In genomic region chr1:9079980-9080703, GRCh38 we compare ENCODE assay signal across 16 cellular contexts. TPM values are rescaled to one million over a fixed set of nuclear protein-coding genes. Genes with fewer than 3 reads are reported as not detected.
DNase-seq lines count a peak whose midpoint lies in the region; ATAC-seq and TF ChIP-seq lines count a peak whose summit lies in the region.
"Had no signal": no experiment of that assay in that cellular context is flagged by ENCODE, and none has a peak within 500 bp of the region (broad histone marks: within the 10 kb centered on the region; RNA-seq: fewer than 3 reads in every experiment).

No MANE protein-coding gene starts in this region.

- no peak overlapping the region for H3K27ac Mint-ChIP-seq in activated T-cell treated with anti-CD3 and anti-CD28 coated beads, Interleukin-2, amount 50 U/mL, for 72 hours
- H3K27ac Mint-ChIP-seq: CD4-positive, CD25-positive, alpha-beta regulatory T cell; GM23338 had no signal

- H3K18ac ChIP-seq in neuronal stem cell (ENCODE audit: low read length): no peak overlapping the region

- WGBS in neuronal stem cell (ENCODE audit: extremely low coverage in 2 of 2, insufficient read length in 2 of 2, insufficient replicate concordance in 1 of 2), 2 donors: no CpG with 5 or more reads among the region's 12 CpGs

- H3K4me3 Mint-ChIP-seq in activated T-cell treated with anti-CD3 and anti-CD28 coated beads, Interleukin-2, amount 50 U/mL, for 72 hours: no peak overlapping the region
- H3K4me3 Mint-ChIP-seq: CD4-positive, CD25-positive, alpha-beta regulatory T cell; GM23338 had no signal

- H3K4ac ChIP-seq in neuronal stem cell (ENCODE audit: low read length): no peak overlapping the region

- H2BK15ac ChIP-seq in neuronal stem cell (ENCODE audit: low read length): no peak overlapping the region

- no peak overlapping the region for H3K14ac ChIP-seq in neuronal stem cell (ENCODE audit: low read length)

- H3K4me2 ChIP-seq in neuronal stem cell (ENCODE audit: insufficient read depth, low read length, poor library complexity, severe bottlenecking): no peak overlapping the region
- H3K4me2 ChIP-seq: GM23338 had no signal

- H2BK5ac ChIP-seq in neuronal stem cell (ENCODE audit: low read length): no peak overlapping the region

- H3K27me3 ChIP-seq in neuronal stem cell (ENCODE audit: control insufficient read depth in 3 of 3, insufficient read depth in 3 of 3, low read depth in 1 of 3, low read length in 3 of 3): no peaks in the 10 kb centered on the region
- H3K27me3 ChIP-seq: SJSA1 had no signal

- H3K79me1 ChIP-seq in neuronal stem cell (ENCODE audit: low read depth, low read length): no peaks in the 10 kb centered on the region

- TF ChIP-seq CTCF in mucosa of descending colon (IDR thresholded peaks at IDR 0.05): no peak

- no peak overlapping the region for H4K8ac ChIP-seq in neuronal stem cell (ENCODE audit: low read depth, low read length)

- H3K4me1 Mint-ChIP-seq in activated T-cell treated with anti-CD3 and anti-CD28 coated beads, Interleukin-2, amount 50 U/mL, for 72 hours (ENCODE audit: low read depth): peaks cover 29% of the 10 kb centered on the region

- no peaks in the 10 kb centered on the region for H3K36me3 ChIP-seq in mucosa of descending colon (ENCODE audit: low read depth)
- no peaks in the 10 kb centered on the region for H3K36me3 ChIP-seq in neuronal stem cell (replicated peaks in 1 of 2; ENCODE audit: control insufficient read depth in 2 of 2, insufficient read depth in 2 of 2, low read length in 2 of 2)
- H3K36me3 ChIP-seq: SJSA1 had no signal

- H2AK5ac ChIP-seq in neuronal stem cell (ENCODE audit: low read depth, low read length): no peak overlapping the region

- H3K9me3 ChIP-seq in mucosa of descending colon: no peaks in the 10 kb centered on the region
- H3K9me3 ChIP-seq in neuronal stem cell (replicated peaks in 1 of 2; ENCODE audit: control insufficient read depth in 2 of 2, insufficient read depth in 1 of 2, low read depth in 1 of 2, low read length in 2 of 2): no peaks in the 10 kb centered on the region
- H3K9me3 ChIP-seq: SJSA1 had no signal

- H2BK120ac ChIP-seq in neuronal stem cell (ENCODE audit: low read depth, low read length): no peak overlapping the region

- no peak for DNase-seq in epithelial cell of prostate (ENCODE audit: low read depth, low spot score)
- DNase-seq in mucosa of descending colon: no peak
- DNase-seq in ACHN: no peak
- DNase-seq in neuronal stem cell (ENCODE audit: low spot score): no peak
- DNase-seq in activated T-cell treated with anti-CD3 and anti-CD28 coated beads, Interleukin-2, amount 50 U/mL, for 72 hours: no peak
- DNase-seq: activated effector memory CD4-positive, alpha-beta T cell treated with Interleukin-2 at 50 U/mL for 16 hours; NCI-H1417 treated with DMSO at 0.1 percent for 48 hours; NCI-H526 treated with DMSO at 0.1 percent for 48 hours had no signal

- no peak overlapping the region for H3K9ac ChIP-seq in neuronal stem cell (ENCODE audit: low read depth, low read length, poor library complexity)

- intact Hi-C loops in mucosa of descending colon (cut with DNase I, micrococcal nuclease): no loop called here

- H3K23ac ChIP-seq in neuronal stem cell (ENCODE audit: low read depth, low read length, poor library complexity): no peak overlapping the region

- H3K4me3 ChIP-seq in mucosa of descending colon: no peak overlapping the region
- H3K4me3 ChIP-seq in neuronal stem cell (ENCODE audit: low read length in 2 of 2): no peak overlapping the region
- H3K4me3 ChIP-seq: GM23338, SJSA1 had no signal

- H3K27me3 Mint-ChIP-seq in activated T-cell treated with anti-CD3 and anti-CD28 coated beads, Interleukin-2, amount 50 U/mL, for 72 hours (ENCODE audit: low read depth): peaks cover 34% of the 10 kb centered on the region

- H3K36me3 Mint-ChIP-seq in activated T-cell treated with anti-CD3 and anti-CD28 coated beads, Interleukin-2, amount 50 U/mL, for 72 hours (ENCODE audit: insufficient read depth in 2 of 2): no peaks in the 10 kb centered on the region
- H3K36me3 Mint-ChIP-seq: CD4-positive, CD25-positive, alpha-beta regulatory T cell had no signal

- H3K9me3 Mint-ChIP-seq in activated T-cell treated with anti-CD3 and anti-CD28 coated beads, Interleukin-2, amount 50 U/mL, for 72 hours: no peaks in the 10 kb centered on the region
- H3K9me3 Mint-ChIP-seq: CD4-positive, CD25-positive, alpha-beta regulatory T cell; GM23338 had no signal

- no peak overlapping the region for H4K91ac ChIP-seq in neuronal stem cell (ENCODE audit: low read depth, low read length, poor library complexity)

- H3K4me1 ChIP-seq in mucosa of descending colon (ENCODE audit: low read depth): peaks cover 16% of the 10 kb centered on the region
- peaks cover 0 to 3% of the 10 kb centered on the region in 2 donors for H3K4me1 ChIP-seq in neuronal stem cell (ENCODE audit: control insufficient read depth in 2 of 2, insufficient read depth in 1 of 2, low read depth in 1 of 2, low read length in 2 of 2)

- in situ Hi-C loops in ACHN (cut with HindIII; ENCODE audit: low pct_ligation_motif_present, low pct_unique_long_range_greater_than_20kb, low sequenced_read_pairs): no loop called here

- ATAC-seq in GM18517 (IDR thresholded peaks at IDR 0.05; ENCODE audit: unreplicated experiment) (peak; percentile 52), GM21515 (IDR thresholded peaks at IDR 0.05; ENCODE audit: unreplicated experiment) (peak; percentile 46), HG03175 (IDR thresholded peaks at IDR 0.05; ENCODE audit: unreplicated experiment) (peak; percentile 48), mucosa of descending colon (no peak)
- no peak for ATAC-seq in activated T-cell treated with anti-CD3 and anti-CD28 coated beads, Interleukin-2, amount 50 U/mL, for 72 hours (replicated peaks in 1 of 2)
- ATAC-seq: activated CD4-positive, CD25-positive, alpha-beta regulatory T cell treated with anti-CD3 and anti-CD28 coated beads, Interleukin-2, amount 50 U/mL, for 24 hours; GM23338 had no signal

- H2BK12ac ChIP-seq in neuronal stem cell (ENCODE audit: low read length): no peak overlapping the region

- H3K27ac ChIP-seq in epithelial cell of prostate (peak overlapping the region; percentile 28), neuronal stem cell (replicated peaks; ENCODE audit: low read length) (no peak overlapping the region)
- H3K27ac ChIP-seq: SJSA1 had no signal

- H2AFZ ChIP-seq in neuronal stem cell (ENCODE audit: low read length): no peak overlapping the region

RNA-seq across cellular contexts. Expression of gene SLC2A5, which starts 10.7 kb away (rescaled TPM):
- 10 to 100 TPM in 1 of 3 donors, 1 to 10 TPM in 2; 4.4 to 34.5 (median 7.8) TPM for total RNA-seq in mucosa of descending colon
- polyA plus RNA-seq in neuronal stem cell (2013, experiment 1 of 2): not detected
- not detected for polyA plus RNA-seq in neuronal stem cell (2013, experiment 2 of 2)
- not detected for total RNA-seq in activated T-cell treated with anti-CD3 and anti-CD28 coated beads, Interleukin-2, amount 50 U/mL, for 72 hours
- total RNA-seq: SJSA1 had no signal
- polyA plus RNA-seq: GM23338 had no signal

RNA-seq across cellular contexts. Expression of gene GPR157, which starts 48.8 kb away (rescaled TPM):
- total RNA-seq in mucosa of descending colon: 1 to 10 TPM; 7.0 to 8.7 (median 8.1) TPM
- polyA plus RNA-seq in neuronal stem cell (2013, experiment 1 of 2): 2.3 TPM
- 6.1 TPM for polyA plus RNA-seq in neuronal stem cell (2013, experiment 2 of 2)
- 1 to 10 TPM; 5.9 to 7.5 TPM for total RNA-seq in activated T-cell treated with anti-CD3 and anti-CD28 coated beads, Interleukin-2, amount 50 U/mL, for 72 hours

RNA-seq across cellular contexts. Expression of gene SLC2A7, which starts 53.9 kb away (rescaled TPM):
- total RNA-seq in mucosa of descending colon: not detected
- polyA plus RNA-seq in neuronal stem cell (2013, experiment 1 of 2): not detected
- not detected for polyA plus RNA-seq in neuronal stem cell (2013, experiment 2 of 2)
- total RNA-seq in activated T-cell treated with anti-CD3 and anti-CD28 coated beads, Interleukin-2, amount 50 U/mL, for 72 hours: under 1 TPM in 1 of 2 donors, not detected in 1; 0.22 TPM
- total RNA-seq: CD4-positive, CD25-positive, alpha-beta regulatory T cell; GM23338; SJSA1; urinary bladder had no signal
- polyA plus RNA-seq: CD4-positive, CD25-positive, alpha-beta regulatory T cell; GM23338; urinary bladder had no signal

Comparison
In these comparisons a context has a peak if more than half of its experiments do, and no peak if none do; other contexts are left out.
1. ATAC-seq: peak in GM18517 (single experiment), GM21515 (single experiment) and HG03175 (single experiment); none in mucosa of descending colon (single experiment) and activated T-cell treated with anti-CD3 and anti-CD28 coated beads, Interleukin-2, amount 50 U/mL, for 72 hours (0 of 2).
2. RNA of gene SLC2A5, which starts 10.7 kb away (total RNA-seq): 4.4 to 34.5 TPM in mucosa of descending colon; not detected in activated T-cell treated with anti-CD3 and anti-CD28 coated beads, Interleukin-2, amount 50 U/mL, for 72 hours; every median in the first group is over 4 times any median in the second.